ENCODE assay signal across 8 cellular contexts in genomic region chr19:6530385-6531162, GRCh38. TPM values are rescaled to one million over a fixed set of nuclear protein-coding genes. Genes with fewer than 3 reads are reported as not detected.
DNase-seq lines count a peak whose midpoint lies in the region; ATAC-seq and TF ChIP-seq lines count a peak whose summit lies in the region.

TNFSF9 (plus strand) TSS chr19:6531026; CDS start chr19:6531037, 11 bp downstream.

- H2AFZ ChIP-seq in fibroblast of lung (ENCODE audit: low read length): peak within 1 kb of the TSS; percentile 95

- H3K4me3 Mint-ChIP-seq in activated T-helper 17 cell treated with anti-CD3 and anti-CD28 coated beads, Interleukin-2, amount 50 U/mL, for 72 hours: peak within 1 kb of the TSS; percentile 86
- H3K4me3 Mint-ChIP-seq in naive thymus-derived CD8-positive, alpha-beta T cell: peak within 1 kb of the TSS; percentile 72 to 93 (median 90)
- peak within 1 kb of the TSS; percentile 88 for H3K4me3 Mint-ChIP-seq in stimulated activated memory B cell treated with anti-CD40 and anti-IgM and Interleukin-4, amounts not matched to agents 10 μg/mL and 1 μg/mL and 100 μg/mL, for 72 hours

- H4K20me1 ChIP-seq in fibroblast of lung (ENCODE audit: control insufficient read depth, extremely low read depth, insufficient read depth, low read length): no peaks in the 10 kb centered on the region

- TF ChIP-seq CTCF in fibroblast of lung (conservative IDR thresholded peaks at IDR 0.05 in 1 of 2, IDR thresholded peaks at IDR 0.05 in 1 of 2; ENCODE audit: low read depth in 1 of 2, low read length in 2 of 2): no peak

- H3K79me2 ChIP-seq in fibroblast of lung (ENCODE audit: control insufficient read depth, insufficient read depth, low read length): no peaks in the 10 kb centered on the region

- H3K27me3 Mint-ChIP-seq in activated T-helper 17 cell treated with anti-CD3 and anti-CD28 coated beads, Interleukin-2, amount 50 U/mL, for 72 hours: peaks cover 33% of the 10 kb centered on the region
- H3K27me3 Mint-ChIP-seq in naive thymus-derived CD8-positive, alpha-beta T cell: peaks cover 14 to 36% (median 33%) of the 10 kb centered on the region in 5 donors
- H3K27me3 Mint-ChIP-seq in stimulated activated memory B cell treated with anti-CD40 and anti-IgM and Interleukin-4, amounts not matched to agents 10 μg/mL and 1 μg/mL and 100 μg/mL, for 72 hours: no peaks in the 10 kb centered on the region

- H3K4me1 ChIP-seq in fibroblast of lung (ENCODE audit: control insufficient read depth, extremely low read depth, insufficient read depth, low read length): peaks cover 5% of the 10 kb centered on the region

- H3K4me2 ChIP-seq in fibroblast of lung (ENCODE audit: extremely low read depth, insufficient read depth, low read length): peak within 1 kb of the TSS; percentile 90

- POLR2A ChIA-PET in naive thymus-derived CD8-positive, alpha-beta T cell (lab: Charles Lee): interaction anchor here (0.7 to 1.1 kb wide), 2 partner anchors 14 to 20 kb away, joined by 4 read pairs; no protein-coding TSS in a partner anchor

- H3K9ac ChIP-seq in fibroblast of lung (ENCODE audit: insufficient read depth, low read length): peak within 1 kb of the TSS; percentile 53

- H3K9me3 ChIP-seq in fibroblast of lung (ENCODE audit: control insufficient read depth, insufficient read depth, low read depth, low read length): no peaks in the 10 kb centered on the region

- peak within 1 kb of the TSS; percentile 45 to 86 (median 67) for H3K4me3 ChIP-seq in fibroblast of lung (replicated peaks in 1 of 4; ENCODE audit: control extremely low read depth in 1 of 4, insufficient read depth in 1 of 4, low read depth in 3 of 4, low read length in 4 of 4)

- H3K36me3 ChIP-seq in fibroblast of lung (ENCODE audit: control insufficient read depth, insufficient read depth, low read length): no peaks in the 10 kb centered on the region

- DNase-seq in SIG-M5 treated with dmso at 0.1 percent for 504 hours (lab: John Stamatoyannopoulos, UW; ENCODE audit: unreplicated experiment): peak; percentile 80
- no peak for DNase-seq in SIG-M5 (lab: John Stamatoyannopoulos, UW)
- DNase-seq in HS-5 (ENCODE audit: low read depth): peak; percentile 45
- peak; percentile 91 for DNase-seq in RKO (ENCODE audit: low spot score)
- DNase-seq in fibroblast of lung (ENCODE audit: low read depth in 2 of 2): peak; percentile 79
- DNase-seq in naive thymus-derived CD8-positive, alpha-beta T cell: peak; percentile 55 to 86 (median 72)

- no peaks in the 10 kb centered on the region for H3K9me3 Mint-ChIP-seq in activated T-helper 17 cell treated with anti-CD3 and anti-CD28 coated beads, Interleukin-2, amount 50 U/mL, for 72 hours
- H3K9me3 Mint-ChIP-seq in naive thymus-derived CD8-positive, alpha-beta T cell: no peaks in the 10 kb centered on the region
- no peaks in the 10 kb centered on the region for H3K9me3 Mint-ChIP-seq in stimulated activated memory B cell treated with anti-CD40 and anti-IgM and Interleukin-4, amounts not matched to agents 10 μg/mL and 1 μg/mL and 100 μg/mL, for 72 hours

- H3K27ac ChIP-seq in fibroblast of lung (ENCODE audit: insufficient read depth, low read length): peak within 1 kb of the TSS; percentile 52

- peaks cover 22% of the 10 kb centered on the region for H3K36me3 Mint-ChIP-seq in activated T-helper 17 cell treated with anti-CD3 and anti-CD28 coated beads, Interleukin-2, amount 50 U/mL, for 72 hours (ENCODE audit: low read depth)
- no peaks in the 10 kb centered on the region for H3K36me3 Mint-ChIP-seq in naive thymus-derived CD8-positive, alpha-beta T cell
- H3K36me3 Mint-ChIP-seq in stimulated activated memory B cell treated with anti-CD40 and anti-IgM and Interleukin-4, amounts not matched to agents 10 μg/mL and 1 μg/mL and 100 μg/mL, for 72 hours: peaks cover 27% of the 10 kb centered on the region

- peak within 1 kb of the TSS; percentile 75 for H3K27ac Mint-ChIP-seq in activated T-helper 17 cell treated with anti-CD3 and anti-CD28 coated beads, Interleukin-2, amount 50 U/mL, for 72 hours
- H3K27ac Mint-ChIP-seq in naive thymus-derived CD8-positive, alpha-beta T cell: peak within 1 kb of the TSS; percentile 53 to 84 (median 75)
- H3K27ac Mint-ChIP-seq in stimulated activated memory B cell treated with anti-CD40 and anti-IgM and Interleukin-4, amounts not matched to agents 10 μg/mL and 1 μg/mL and 100 μg/mL, for 72 hours: peak within 1 kb of the TSS; percentile 88

- peaks cover 8% of the 10 kb centered on the region for H3K27me3 ChIP-seq in fibroblast of lung (ENCODE audit: control insufficient read depth, insufficient read depth, low read length)

- peaks cover 34% of the 10 kb centered on the region for H3K4me1 Mint-ChIP-seq in activated T-helper 17 cell treated with anti-CD3 and anti-CD28 coated beads, Interleukin-2, amount 50 U/mL, for 72 hours
- H3K4me1 Mint-ChIP-seq in naive thymus-derived CD8-positive, alpha-beta T cell: peaks cover 32 to 47% (median 43%) of the 10 kb centered on the region in 4 donors
- peaks cover 63% of the 10 kb centered on the region for H3K4me1 Mint-ChIP-seq in stimulated activated memory B cell treated with anti-CD40 and anti-IgM and Interleukin-4, amounts not matched to agents 10 μg/mL and 1 μg/mL and 100 μg/mL, for 72 hours

- peak; percentile 87 for ATAC-seq in activated T-helper 17 cell treated with anti-CD3 and anti-CD28 coated beads, Interleukin-2, amount 50 U/mL, for 72 hours (replicated peaks)
- ATAC-seq in naive thymus-derived CD8-positive, alpha-beta T cell: peak; percentile 76 to 86
- peak; percentile 54 for ATAC-seq in stimulated activated memory B cell treated with anti-CD40 and anti-IgM and Interleukin-4, amounts not matched to agents 10 μg/mL and 1 μg/mL and 100 μg/mL, for 72 hours

RNA-seq across cellular contexts. Expression of gene TNFSF9, which starts in this region (rescaled TPM):
- total RNA-seq in activated T-helper 17 cell treated with anti-CD3 and anti-CD28 coated beads, Interleukin-2, amount 50 U/mL, for 72 hours: 1 to 10 TPM; 2.9 to 6.0 TPM
- 0.26 and 0.66 TPM in 2 replicates for total RNA-seq in fibroblast of lung
- 0.22 and 0.40 TPM in 2 replicates for polyA plus RNA-seq in fibroblast of lung
- 0.37 and 0.54 TPM in 2 replicates for polyA plus RNA-seq in fibroblast of lung (2012)
- polyA minus RNA-seq in fibroblast of lung (ENCODE audit: low replicate concordance): not detected in 2 replicates
- 1 to 10 TPM in 1 of 2 experiments, under 1 TPM in 1; 0.30 to 1.0 TPM for total RNA-seq in naive thymus-derived CD8-positive, alpha-beta T cell
- polyA plus RNA-seq in naive thymus-derived CD8-positive, alpha-beta T cell: under 1 TPM in 2 of 3 donors, not detected in 1; 0.25 to 0.54 TPM

Comparison
In these comparisons a context has a peak if more than half of its experiments do, and no peak if none do; other contexts are left out.
1. Peak in DNase-seq, H3K4me3 ChIP-seq, H3K27ac ChIP-seq, H3K9ac ChIP-seq and H3K4me2 ChIP-seq in fibroblast of lung; RNA of the gene not detected or under 1 TPM.